25 cellular contexts compared by ENCODE assay signal in the genomic region with DNA sequence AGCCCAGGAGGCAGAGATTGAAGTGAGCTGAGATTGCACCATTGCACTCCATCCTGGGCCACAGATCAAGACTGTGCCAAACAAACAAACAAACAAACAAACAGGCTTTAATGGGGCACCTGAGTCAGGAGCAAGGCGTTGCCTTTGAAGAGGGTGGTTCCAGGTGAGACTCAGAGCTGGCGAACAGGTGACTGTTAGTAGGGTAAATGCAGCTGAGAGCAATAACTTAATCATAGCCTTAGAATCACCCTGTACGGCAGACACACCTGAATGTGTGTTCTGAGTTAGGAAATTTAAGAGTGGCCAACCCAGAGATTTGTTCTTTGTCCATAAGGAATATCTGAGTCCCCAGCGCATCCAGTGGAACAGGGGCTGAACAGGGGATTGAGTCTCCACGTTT.
A peak's percentile ranks its signal among the peaks of the same experiment; 100 is the strongest.
DNase-seq lines count a peak whose midpoint lies in the region; ATAC-seq and TF ChIP-seq lines count a peak whose summit lies in the region.
"Had no signal": no experiment of that assay in that cellular context is flagged by ENCODE, and none has a peak within 500 bp of the region (broad histone marks: within the 10 kb centered on the region; RNA-seq: fewer than 3 reads in every experiment).

No MANE protein-coding gene starts in this region.

- peaks cover 2% of the 10 kb centered on the region for H3K27me3 Mint-ChIP-seq in activated CD4-positive, alpha-beta T cell treated with anti-CD3 and anti-CD28 coated beads, Interleukin-2, amount 10 ng/mL, durations not matched to agents 24 days and 14 days
- peaks cover 18% of the 10 kb centered on the region for H3K27me3 Mint-ChIP-seq in activated CD4-positive, alpha-beta T cell treated with anti-CD3 and anti-CD28 coated beads for 36 hours
- H3K27me3 Mint-ChIP-seq in stimulated activated naive CD8-positive, alpha-beta T cell treated with anti-CD3 and anti-CD28 coated beads, Interleukin-15, amount 100 ng/mL, for 72 hours: peaks cover 15% of the 10 kb centered on the region
- H3K27me3 Mint-ChIP-seq in WTC11 (ENCODE audit: low read depth): no peaks in the 10 kb centered on the region

- H3K4me1 Mint-ChIP-seq in activated CD4-positive, alpha-beta T cell treated with anti-CD3 and anti-CD28 coated beads, Interleukin-2, amount 10 ng/mL, durations not matched to agents 24 days and 14 days: no peaks in the 10 kb centered on the region
- no peaks in the 10 kb centered on the region for H3K4me1 Mint-ChIP-seq in activated CD4-positive, alpha-beta T cell treated with anti-CD3 and anti-CD28 coated beads for 36 hours
- H3K4me1 Mint-ChIP-seq in stimulated activated naive CD8-positive, alpha-beta T cell treated with anti-CD3 and anti-CD28 coated beads, Interleukin-15, amount 100 ng/mL, for 72 hours: no peaks in the 10 kb centered on the region
- no peaks in the 10 kb centered on the region for H3K4me1 Mint-ChIP-seq in WTC11
- H3K4me1 Mint-ChIP-seq: CD14-positive monocyte; CD4-positive, alpha-beta memory T cell; CD4-positive, CD25-positive, alpha-beta regulatory T cell; CD8-positive, alpha-beta memory T cell had no signal

- H3K9me3 Mint-ChIP-seq in activated CD4-positive, alpha-beta T cell treated with anti-CD3 and anti-CD28 coated beads, Interleukin-2, amount 10 ng/mL, durations not matched to agents 24 days and 14 days: no peaks in the 10 kb centered on the region
- H3K9me3 Mint-ChIP-seq in activated CD4-positive, alpha-beta T cell treated with anti-CD3 and anti-CD28 coated beads for 36 hours (ENCODE audit: low read depth): no peaks in the 10 kb centered on the region
- H3K9me3 Mint-ChIP-seq in stimulated activated naive CD8-positive, alpha-beta T cell treated with anti-CD3 and anti-CD28 coated beads, Interleukin-15, amount 100 ng/mL, for 72 hours: no peaks in the 10 kb centered on the region
- H3K9me3 Mint-ChIP-seq in WTC11: no peaks in the 10 kb centered on the region
- H3K9me3 Mint-ChIP-seq: CD8-positive, alpha-beta memory T cell had no signal

- H3K9me3 ChIP-seq in mucosa of descending colon: no peaks in the 10 kb centered on the region
- H3K9me3 ChIP-seq: BE2C, BLaER1 had no signal

- H3K4me3 ChIP-seq in mucosa of descending colon: no peak overlapping the region
- H3K4me3 ChIP-seq: BLaER1, GM12878 had no signal

- DNase-seq in activated CD4-positive, alpha-beta T cell treated with anti-CD3 and anti-CD28 coated beads, Interleukin-2, amount 10 ng/mL, durations not matched to agents 24 days and 14 days: peak; percentile 14
- no peak for DNase-seq in activated CD4-positive, alpha-beta T cell treated with anti-CD3 and anti-CD28 coated beads for 36 hours
- no peak for DNase-seq in stimulated activated naive CD8-positive, alpha-beta T cell treated with anti-CD3 and anti-CD28 coated beads, Interleukin-15, amount 100 ng/mL, for 72 hours
- DNase-seq in stimulated activated naive CD8-positive, alpha-beta T cell treated with anti-CD3 and anti-CD28 coated beads, Interleukin-15, Interleukin-2, amounts not matched to agents 100 U/mL and 50 U/mL, for 24 hours: no peak
- DNase-seq in mucosa of descending colon: peak in 1 of 3 donors; percentile 26
- DNase-seq in WTC11 (ENCODE audit: low spot score): no peak
- no peak for DNase-seq in dedifferentiated amniotic fluid mesenchymal stem cell (ENCODE audit: extremely low spot score)
- DNase-seq: 8988T; ACHN; BE2C; C1 segment of cervical spinal cord; CD4-positive, alpha-beta memory T cell; CD4-positive, CD25-positive, alpha-beta regulatory T cell; CD8-positive, alpha-beta memory T cell; COR-L47; DMS 273 treated with DMSO at 0.1 percent for 48 hours; DMS153; DMS53; DMS79; DND-41; EL; GDM1 had no signal

- POLR2A ChIA-PET in activated CD4-positive, alpha-beta T cell treated with anti-CD3 and anti-CD28 coated beads for 36 hours (lab: Charles Lee): no interaction called here
- POLR2A ChIA-PET in WTC11 (lab: Charles Lee): no interaction called here

- H3K36me3 ChIP-seq in mucosa of descending colon (ENCODE audit: low read depth): no peaks in the 10 kb centered on the region
- H3K36me3 ChIP-seq: BE2C, BLaER1 had no signal

- no peaks in the 10 kb centered on the region for H3K4me1 ChIP-seq in mucosa of descending colon (ENCODE audit: low read depth)
- H3K4me1 ChIP-seq: BE2C, BLaER1 had no signal

- H3K4me3 Mint-ChIP-seq in activated CD4-positive, alpha-beta T cell treated with anti-CD3 and anti-CD28 coated beads, Interleukin-2, amount 10 ng/mL, durations not matched to agents 24 days and 14 days: no peak overlapping the region
- no peak overlapping the region for H3K4me3 Mint-ChIP-seq in activated CD4-positive, alpha-beta T cell treated with anti-CD3 and anti-CD28 coated beads for 36 hours
- no peak overlapping the region for H3K4me3 Mint-ChIP-seq in stimulated activated naive CD8-positive, alpha-beta T cell treated with anti-CD3 and anti-CD28 coated beads, Interleukin-15, amount 100 ng/mL, for 72 hours
- no peak overlapping the region for H3K4me3 Mint-ChIP-seq in WTC11
- H3K4me3 Mint-ChIP-seq: CD14-positive monocyte; CD4-positive, alpha-beta memory T cell; CD4-positive, CD25-positive, alpha-beta regulatory T cell; CD8-positive, alpha-beta memory T cell had no signal

- no peaks in the 10 kb centered on the region for H3K36me3 Mint-ChIP-seq in activated CD4-positive, alpha-beta T cell treated with anti-CD3 and anti-CD28 coated beads, Interleukin-2, amount 10 ng/mL, durations not matched to agents 24 days and 14 days (ENCODE audit: low read depth)
- no peaks in the 10 kb centered on the region for H3K36me3 Mint-ChIP-seq in activated CD4-positive, alpha-beta T cell treated with anti-CD3 and anti-CD28 coated beads for 36 hours (ENCODE audit: low read depth)
- H3K36me3 Mint-ChIP-seq in WTC11: no peaks in the 10 kb centered on the region
- H3K36me3 Mint-ChIP-seq: CD14-positive monocyte; CD4-positive, alpha-beta memory T cell; CD4-positive, CD25-positive, alpha-beta regulatory T cell; CD8-positive, alpha-beta memory T cell had no signal

- TF ChIP-seq CTCF in mucosa of descending colon (IDR thresholded peaks at IDR 0.05) (no peak), WTC11 (IDR thresholded peaks at IDR 0.05) (no peak)

- intact Hi-C loops in activated CD4-positive, alpha-beta T cell treated with anti-CD3 and anti-CD28 coated beads, Interleukin-2, amount 10 ng/mL, durations not matched to agents 24 days and 14 days (cut with micrococcal nuclease): no loop called here
- intact Hi-C loops in activated CD4-positive, alpha-beta T cell treated with anti-CD3 and anti-CD28 coated beads for 36 hours (cut with DNase I, micrococcal nuclease): no loop called here
- intact Hi-C loops in mucosa of descending colon (cut with DNase I, micrococcal nuclease): no loop called here

- CTCF ChIA-PET in activated CD4-positive, alpha-beta T cell treated with anti-CD3 and anti-CD28 coated beads for 36 hours (lab: Charles Lee): no interaction called here
- CTCF ChIA-PET in WTC11 (lab: Charles Lee): no interaction called here

- no peak overlapping the region for H3K27ac Mint-ChIP-seq in activated CD4-positive, alpha-beta T cell treated with anti-CD3 and anti-CD28 coated beads, Interleukin-2, amount 10 ng/mL, durations not matched to agents 24 days and 14 days
- no peak overlapping the region for H3K27ac Mint-ChIP-seq in activated CD4-positive, alpha-beta T cell treated with anti-CD3 and anti-CD28 coated beads for 36 hours
- peak overlapping the region; percentile 20 to 60 for H3K27ac Mint-ChIP-seq in stimulated activated naive CD8-positive, alpha-beta T cell treated with anti-CD3 and anti-CD28 coated beads, Interleukin-15, amount 100 ng/mL, for 72 hours
- no peak overlapping the region for H3K27ac Mint-ChIP-seq in WTC11
- H3K27ac Mint-ChIP-seq: CD14-positive monocyte; CD4-positive, alpha-beta memory T cell; CD4-positive, CD25-positive, alpha-beta regulatory T cell; CD8-positive, alpha-beta memory T cell had no signal

- no peak for ATAC-seq in activated CD4-positive, alpha-beta T cell treated with anti-CD3 and anti-CD28 coated beads for 36 hours
- no peak for ATAC-seq in stimulated activated naive CD8-positive, alpha-beta T cell treated with anti-CD3 and anti-CD28 coated beads, Interleukin-15, amount 100 ng/mL, for 72 hours
- ATAC-seq in stimulated activated naive CD8-positive, alpha-beta T cell treated with anti-CD3 and anti-CD28 coated beads, Interleukin-15, Interleukin-2, amounts not matched to agents 100 U/mL and 50 U/mL, for 24 hours: no peak
- ATAC-seq in mucosa of descending colon (peak; percentile 87), WTC11 (no peak)
- ATAC-seq: GM12878 had no signal

TF ChIP-seq in WTC11, 78 proteins besides CTCF, POLR2A, EP300 and RAD21 (continues in another document):
- no peak for TF ChIP-seq FOXJ3 (CRISPR knock-in tag; IDR thresholded peaks at IDR 0.05; ENCODE audit: borderline replicate concordance)
- TF ChIP-seq ZNF281 (CRISPR knock-in tag; IDR thresholded peaks at IDR 0.05): no peak
- TF ChIP-seq PRRX2 (CRISPR knock-in tag; IDR thresholded peaks at IDR 0.05): no peak

Comparison
In these comparisons a context has a peak if more than half of its experiments do, and no peak if none do; other contexts are left out.
1. H3K27ac Mint-ChIP-seq: peak in stimulated activated naive CD8-positive, alpha-beta T cell treated with anti-CD3 and anti-CD28 coated beads, Interleukin-15, amount 100 ng/mL, for 72 hours (2 of 2); none in activated CD4-positive, alpha-beta T cell treated with anti-CD3 and anti-CD28 coated beads, Interleukin-2, amount 10 ng/mL, durations not matched to agents 24 days and 14 days (single experiment), activated CD4-positive, alpha-beta T cell treated with anti-CD3 and anti-CD28 coated beads for 36 hours (single experiment) and WTC11 (single experiment).